In the genomic region with DNA sequence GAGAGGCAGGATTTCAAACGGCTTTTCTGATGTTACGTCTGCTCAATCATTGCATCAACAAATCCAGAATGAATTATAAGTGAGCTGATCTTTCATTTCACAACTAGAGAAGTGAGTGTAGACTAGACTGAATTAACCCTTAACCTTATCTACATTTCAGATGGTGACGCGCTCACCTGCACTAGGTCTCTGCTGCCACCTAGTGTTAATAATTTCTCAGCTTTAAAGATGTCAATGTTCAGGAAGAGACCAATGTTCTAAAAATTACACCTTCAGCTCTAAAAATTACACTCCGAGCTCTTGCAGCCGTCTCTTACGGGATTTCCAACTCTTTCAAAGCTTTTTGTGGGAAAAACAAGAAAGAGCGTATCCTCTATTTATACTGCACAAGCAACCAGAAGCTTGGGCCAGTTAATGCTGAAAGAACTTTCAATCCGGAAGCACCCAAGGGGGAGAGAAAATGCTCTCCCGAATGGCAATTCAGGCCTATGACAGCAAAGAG, we compare ENCODE assay signal across 7 cellular contexts.
A peak's percentile ranks its signal among the peaks of the same experiment; 100 is the strongest.
DNase-seq lines count a peak whose midpoint lies in the region; ATAC-seq and TF ChIP-seq lines count a peak whose summit lies in the region.

No MANE protein-coding gene starts in this region.

- no peaks in the 10 kb centered on the region for H3K9me3 Mint-ChIP-seq in neural progenitor cell

- peak; percentile 13 for DNase-seq in DMS153 (lab: John Stamatoyannopoulos, UW)
- peak; percentile 63 for DNase-seq in RPMI8226
- peak; percentile 58 to 78 for DNase-seq in erythroblast (lab: John Stamatoyannopoulos, UW)
- DNase-seq in neural progenitor cell (ENCODE audit: low spot score) = peak; percentile 64
- DNase-seq in activated effector memory CD4-positive, alpha-beta T cell treated with Interleukin-2 at 50 U/mL for 16 hours = no peak

- H2AFZ ChIP-seq in KMS-11 (ENCODE audit: low read depth) (peak overlapping the region; percentile 37), neural progenitor cell (replicated peaks) (peak overlapping the region; percentile 17)

- no peaks in the 10 kb centered on the region for H3K9me3 ChIP-seq in neural progenitor cell (ENCODE audit: low read depth)

- H3K4me1 ChIP-seq in KMS-11 (ENCODE audit: low read depth, poor library complexity, severe bottlenecking) = peaks cover 3% of the 10 kb centered on the region
- peaks cover 6% of the 10 kb centered on the region for H3K4me1 ChIP-seq in neural progenitor cell

- no peaks in the 10 kb centered on the region for H3K36me3 ChIP-seq in KMS-11 (ENCODE audit: insufficient read depth)
- no peaks in the 10 kb centered on the region for H3K36me3 ChIP-seq in neural progenitor cell

- H3K9ac ChIP-seq in KMS-11 = no peak overlapping the region
- no peak overlapping the region for H3K9ac ChIP-seq in neural progenitor cell

- H3F3A ChIP-seq in neural progenitor cell (ENCODE audit: low read depth) = peaks cover under 1% of the 10 kb centered on the region

- H3K27ac ChIP-seq in KMS-11 (no peak overlapping the region), neural progenitor cell (no peak overlapping the region)

- no peaks in the 10 kb centered on the region for H3K36me3 Mint-ChIP-seq in neural progenitor cell

- H3K4me1 Mint-ChIP-seq in neural progenitor cell = peaks cover 28% of the 10 kb centered on the region

- H3K27me3 ChIP-seq in KMS-11 (ENCODE audit: insufficient read depth, low read depth) (no peaks in the 10 kb centered on the region), neural progenitor cell (no peaks in the 10 kb centered on the region)

- H3K79me2 ChIP-seq in KMS-11 (ENCODE audit: insufficient read depth, low read depth) (no peaks in the 10 kb centered on the region), neural progenitor cell (ENCODE audit: low read depth) (no peaks in the 10 kb centered on the region)

- H3K4me3 ChIP-seq in KMS-11 (IDR thresholded peaks at IDR 0.05; ENCODE audit: insufficient read depth, low read depth, low read length) (no peak overlapping the region), neural progenitor cell (no peak overlapping the region)

- peak overlapping the region; percentile 54 for H3K27ac Mint-ChIP-seq in neural progenitor cell

- H3K4me3 Mint-ChIP-seq in neural progenitor cell = no peak overlapping the region

- H4K20me1 ChIP-seq in KMS-11 (ENCODE audit: insufficient read depth) (no peaks in the 10 kb centered on the region), neural progenitor cell (ENCODE audit: low read depth) (no peaks in the 10 kb centered on the region)

- TF ChIP-seq CTCF in KMS-11 (conservative IDR thresholded peaks at IDR 0.05; ENCODE audit: low read depth, low read length) (peak; percentile 93), neural progenitor cell (IDR thresholded peaks at IDR 0.05) (peak; percentile 91)

- TF ChIP-seq POLR2A in erythroblast (IDR thresholded peaks at IDR 0.05; ENCODE audit: low read length) = no peak

- H3K4me2 ChIP-seq in KMS-11 (no peak overlapping the region), neural progenitor cell (no peak overlapping the region)

- peak; percentile 58 for ATAC-seq in GM18873 (IDR thresholded peaks at IDR 0.05; ENCODE audit: low FRiP score, unreplicated experiment)

- peaks cover 9% of the 10 kb centered on the region for H3K27me3 Mint-ChIP-seq in neural progenitor cell (ENCODE audit: insufficient read depth, low read depth)
